Comparison of ENCODE assay signal across 11 cellular contexts in genomic region chr2:15186118-15186517, GRCh38.
"Had no signal": no experiment of that assay in that cellular context is flagged by ENCODE, and none has a peak within 500 bp of the region (broad histone marks: within the 10 kb centered on the region; RNA-seq: fewer than 3 reads in every experiment).

No MANE protein-coding gene starts in this region.

- H3K9me3 Mint-ChIP-seq: GM23338, H9, HFFc6 had no signal

- H3K27ac Mint-ChIP-seq: GM23338, H9, HFFc6 had no signal

- FAIRE-seq: H1, H54 had no signal

- DNase-seq: GM23248, GOT3, H7, H9, HCEC 1CT, HFFc6 had no signal

- H3K27ac ChIP-seq: GM23248 had no signal

- H3K4me3 Mint-ChIP-seq: GM23338, H9, HFFc6 had no signal

- H3K36me3 ChIP-seq: HAP-1 had no signal

- H3K9ac ChIP-seq: GM23248 had no signal

- H3K9me3 ChIP-seq: HAP-1 had no signal

- H3K4me3 ChIP-seq: GM23248, GM23338, HAP-1 had no signal

- ATAC-seq: GM23338, HCT116 had no signal

- H2AFZ ChIP-seq: GM23248, GM23338 had no signal

- H3K4me1 ChIP-seq: HAP-1 had no signal

- H3K4me2 ChIP-seq: GM23338 had no signal
